ENCODE assay signal across 22 cellular contexts in genomic region chr4:37924946-37925345, GRCh38. TPM values are rescaled to one million over a fixed set of nuclear protein-coding genes. Genes with fewer than 3 reads are reported as not detected.
DNase-seq lines count a peak whose midpoint lies in the region; ATAC-seq, FAIRE-seq and TF ChIP-seq lines count a peak whose summit lies in the region.
"Had no signal": no experiment of that assay in that cellular context is flagged by ENCODE, and none has a peak within 500 bp of the region (broad histone marks: within the 10 kb centered on the region; RNA-seq: fewer than 3 reads in every experiment).

No MANE protein-coding gene starts in this region.

- H3K23me2 ChIP-seq in H9 (ENCODE audit: insufficient read length, low read depth, low read length, poor library complexity, severe bottlenecking) (no peaks in the 10 kb centered on the region), H1 (ENCODE audit: low read depth, low read length) (no peaks in the 10 kb centered on the region)

- H3K27me3 ChIP-seq in H9 (ENCODE audit: insufficient read depth, low read length): no peaks in the 10 kb centered on the region
- peaks cover 32% of the 10 kb centered on the region for H3K27me3 ChIP-seq in IMR-90 (ENCODE audit: control insufficient read depth, insufficient read depth, low read length)
- no peaks in the 10 kb centered on the region for H3K27me3 ChIP-seq in H1 (replicated peaks in 1 of 4; ENCODE audit: control insufficient read depth in 3 of 4, extremely low read depth in 1 of 4, insufficient read depth in 3 of 4, low read length in 3 of 4)
- H3K27me3 ChIP-seq in trophoblast cell (ENCODE audit: insufficient read depth, low read length): no peaks in the 10 kb centered on the region

- no peaks in the 10 kb centered on the region for H3K4me1 ChIP-seq in H9 (ENCODE audit: insufficient read depth, low read length)
- no peaks in the 10 kb centered on the region for H3K4me1 ChIP-seq in IMR-90 (ENCODE audit: control insufficient read depth, insufficient read depth, low read length)
- H3K4me1 ChIP-seq in H1 (replicated peaks in 1 of 4; ENCODE audit: control insufficient read depth in 3 of 4, insufficient read depth in 4 of 4, low read length in 3 of 4): peaks cover 0 to 3% (median 0%) of the 10 kb centered on the region in 4 experiments; a peak in 1 of 7 replicates
- H3K4me1 ChIP-seq in trophoblast cell (ENCODE audit: control insufficient read depth in 1 of 2, insufficient read depth in 2 of 2, low read length in 2 of 2): no peaks in the 10 kb centered on the region
- H3K4me1 ChIP-seq: Caco-2 had no signal

- WGBS in H9 (ENCODE audit: extremely low coverage, insufficient read length, low lambda C conversion rate): no CpG with 5 or more reads among the region's 7 CpGs
- 100% methylated on average over 1 of the region's 7 CpGs; no CpG with 5 or more reads in 1 of the 2 experiments for WGBS in IMR-90 (ENCODE audit: extremely low coverage in 2 of 2, insufficient read length in 1 of 2), 2 experiments
- WGBS in H1 (ENCODE audit: extremely low coverage in 1 of 2, insufficient coverage in 1 of 2, insufficient read length in 1 of 2, insufficient replicate concordance in 2 of 2, low coverage in 1 of 2, low lambda C conversion rate in 2 of 2, missing lambda C conversion rate in 1 of 2), 2 experiments: 70% methylated on average over 7 of the region's 7 CpGs; no CpG with 5 or more reads in 1 of the 2 experiments
- no CpG with 5 or more reads among the region's 7 CpGs for WGBS in trophoblast cell (ENCODE audit: extremely low coverage, insufficient coverage, insufficient read length)

- no peak for TF ChIP-seq POLR2A in IMR-90 (IDR thresholded peaks at IDR 0.05; ENCODE audit: low read depth, low read length)
- no peak for TF ChIP-seq POLR2A in H1 (IDR thresholded peaks at IDR 0.05; ENCODE audit: control extremely low read depth in 1 of 2, low read depth in 2 of 2, low read length in 2 of 2)

- dilution Hi-C loops in IMR-90 (cut with HindIII; ENCODE audit: low sequenced_read_pairs, unreplicated experiment): no loop called here

- H3K4me2 ChIP-seq in H9 (ENCODE audit: insufficient read depth, insufficient read length, low read length): no peak overlapping the region
- H3K4me2 ChIP-seq in IMR-90 (ENCODE audit: low read depth, low read length): no peak overlapping the region
- H3K4me2 ChIP-seq in H1 (ENCODE audit: insufficient read depth in 1 of 2, low read depth in 2 of 2, low read length in 2 of 2): peak overlapping the region in 1 of 2 experiments; percentile 5; a peak in 1 of 4 replicates
- H3K4me2 ChIP-seq in trophoblast cell (ENCODE audit: low read length): no peak overlapping the region

- TF ChIP-seq CTCF in H9 (conservative IDR thresholded peaks at IDR 0.05): no peak
- no peak for TF ChIP-seq CTCF in IMR-90 (conservative IDR thresholded peaks at IDR 0.05; ENCODE audit: low read depth, low read length)
- no peak for TF ChIP-seq CTCF in H1 (IDR thresholded peaks at IDR 0.05; ENCODE audit: control extremely low read depth in 1 of 3, insufficient read depth in 1 of 3, low read depth in 1 of 3, low read length in 3 of 3)

- H3K4me3 Mint-ChIP-seq in H9: no peak overlapping the region
- H3K4me3 Mint-ChIP-seq: CD4-positive, alpha-beta T cell; HFFc6 had no signal

- no peak overlapping the region for H3K23ac ChIP-seq in H9 (ENCODE audit: insufficient read length, low read depth, low read length)
- no peak overlapping the region for H3K23ac ChIP-seq in IMR-90 (ENCODE audit: low read depth, low read length)
- H3K23ac ChIP-seq in H1 (ENCODE audit: insufficient read length): no peak overlapping the region
- H3K23ac ChIP-seq in trophoblast cell (ENCODE audit: low read length): no peak overlapping the region

- TF ChIP-seq EP300 in H1 (IDR thresholded peaks at IDR 0.05; ENCODE audit: borderline replicate concordance in 1 of 2, low read depth in 2 of 2, low read length in 2 of 2): no peak

- H4K20me1 ChIP-seq in H9 (ENCODE audit: control insufficient read depth, insufficient read depth, insufficient read length) (no peaks in the 10 kb centered on the region), IMR-90 (ENCODE audit: insufficient read depth, low read length) (no peaks in the 10 kb centered on the region), H1 (replicated peaks in 1 of 2; ENCODE audit: control insufficient read depth in 1 of 2, insufficient read depth in 2 of 2, low read length in 2 of 2) (no peaks in the 10 kb centered on the region)

- H2BK15ac ChIP-seq in H9 (ENCODE audit: low read depth, low read length): no peak overlapping the region
- no peak overlapping the region for H2BK15ac ChIP-seq in IMR-90 (ENCODE audit: low read depth, low read length)
- H2BK15ac ChIP-seq in H1 (ENCODE audit: low read length): no peak overlapping the region

- H2AK5ac ChIP-seq in H9 (ENCODE audit: insufficient read length, low read length) (no peak overlapping the region), IMR-90 (ENCODE audit: low read depth, low read length) (no peak overlapping the region), H1 (ENCODE audit: low read depth, low read length) (no peak overlapping the region), trophoblast cell (ENCODE audit: low read length) (no peak overlapping the region)

- ATAC-seq in IMR-90 (ENCODE audit: low read depth) (no peak), HG03520 (IDR thresholded peaks at IDR 0.05; ENCODE audit: unreplicated experiment) (no peak)
- ATAC-seq: HCT116, HepG2 had no signal

- no peak for FAIRE-seq in H1 (lab: Jason Lieb, UNC)
- FAIRE-seq: D721Med, GM12892, HepG2 had no signal

- H3K9me1 ChIP-seq in IMR-90 (ENCODE audit: insufficient read depth, low read length): no peaks in the 10 kb centered on the region

- POLR2A ChIA-PET in IMR-90 (lab: Charles Lee; ENCODE audit: unreplicated experiment): no interaction called here
- POLR2A ChIA-PET in H1 (lab: Charles Lee; ENCODE audit: partially characterized antibody): no interaction called here

- H4K8ac ChIP-seq in H9 (replicated peaks; ENCODE audit: insufficient read length, low read depth, low read length) (no peak overlapping the region), IMR-90 (ENCODE audit: low read depth in 2 of 2, low read length in 2 of 2) (no peak overlapping the region), H1 (ENCODE audit: extremely low read depth, insufficient read depth, low read length) (no peak overlapping the region), trophoblast cell (ENCODE audit: low read depth, low read length) (no peak overlapping the region)

- CTCF ChIA-PET in IMR-90 (lab: Yijun Ruan, JAX) (no interaction called here), H1 (lab: Charles Lee; ENCODE audit: partially characterized antibody) (no interaction called here)

- H3K14ac ChIP-seq in H9 (ENCODE audit: insufficient read depth, low read length): peak overlapping the region; percentile 91; the same call in 1 of the 2 replicates
- no peak overlapping the region for H3K14ac ChIP-seq in IMR-90 (replicated peaks; ENCODE audit: low read depth, low read length)
- no peak overlapping the region for H3K14ac ChIP-seq in H1 (ENCODE audit: insufficient read length)
- no peak overlapping the region for H3K14ac ChIP-seq in trophoblast cell (ENCODE audit: low read length)

- H4K12ac ChIP-seq in trophoblast cell (ENCODE audit: low read depth, low read length): no peak overlapping the region

- H3K4me1 Mint-ChIP-seq in H9: peaks cover 4 to 13% of the 10 kb centered on the region in 2 experiments; a peak in 3 of 4 replicates

- 0 out of 2 replicates have a peak, but pooled peaks cover 2% of the 10 kb centered on the region for H3K27me3 Mint-ChIP-seq in H9 (ENCODE audit: low read depth)
- H3K27me3 Mint-ChIP-seq: CD4-positive, alpha-beta T cell had no signal

- H3T11ph ChIP-seq in H9 (ENCODE audit: low read length): no peak overlapping the region

- in situ Hi-C loops in IMR-90 (cut with MboI; ENCODE audit: low sequenced_read_pairs): no loop called here

- H2BK5ac ChIP-seq in H9 (ENCODE audit: insufficient read length, low read length): no peak overlapping the region
- H2BK5ac ChIP-seq in IMR-90 (ENCODE audit: low read depth, low read length, poor library complexity, severe bottlenecking): no peak overlapping the region
- no peak overlapping the region for H2BK5ac ChIP-seq in H1 (ENCODE audit: low read depth, low read length)
- H2BK5ac ChIP-seq in trophoblast cell (ENCODE audit: low read depth, low read length, poor library complexity): no peak overlapping the region

- H3K9me3 Mint-ChIP-seq in H9: no peaks in the 10 kb centered on the region
- H3K9me3 Mint-ChIP-seq: CD4-positive, alpha-beta T cell; HFFc6 had no signal

- H2AK9ac ChIP-seq in IMR-90 (replicated peaks; ENCODE audit: low read depth, low read length, poor library complexity): peak overlapping the region; percentile 52

- H2AFZ ChIP-seq in H9 (ENCODE audit: low read length) (no peak overlapping the region), IMR-90 (replicated peaks; ENCODE audit: low read length, poor library complexity) (no peak overlapping the region), H1 (ENCODE audit: low read length) (no peak overlapping the region), trophoblast cell (ENCODE audit: insufficient read depth, low read length, poor library complexity) (no peak overlapping the region)

- H3K36me3 ChIP-seq in IMR-90 (ENCODE audit: control insufficient read depth, insufficient read depth, low read length) (no peaks in the 10 kb centered on the region), H1 (ENCODE audit: control insufficient read depth in 2 of 4, insufficient read depth in 4 of 4, low read length in 3 of 4) (no peaks in the 10 kb centered on the region), trophoblast cell (ENCODE audit: control insufficient read depth in 1 of 2, insufficient read depth in 2 of 2, low read length in 2 of 2) (no peaks in the 10 kb centered on the region)

- H3K18ac ChIP-seq in H9 (ENCODE audit: insufficient read length, low read depth, low read length) (no peak overlapping the region), IMR-90 (ENCODE audit: low read depth, low read length) (no peak overlapping the region), H1 (ENCODE audit: extremely low read depth, low read length) (peak overlapping the region; percentile 36; the same call in 1 of the 2 replicates), trophoblast cell (ENCODE audit: low read length) (no peak overlapping the region)

- H4K91ac ChIP-seq in H9 (ENCODE audit: insufficient read length, low read depth, low read length) (no peak overlapping the region), IMR-90 (ENCODE audit: insufficient read depth, low read depth, low read length) (no peak overlapping the region), H1 (replicated peaks; ENCODE audit: insufficient read length, low read length) (peak overlapping the region; percentile 68), trophoblast cell (ENCODE audit: low read depth, low read length) (no peak overlapping the region)

- DNase-seq in H9: no peak
- DNase-seq in IMR-90: no peak
- DNase-seq in H1 (ENCODE audit: low read depth in 1 of 2, low spot score in 2 of 2): no peak
- no peak for DNase-seq in trophoblast cell
- DNase-seq in DMS53 treated with DMSO at 0.1 percent for 48 hours (lab: John Stamatoyannopoulos, UW; ENCODE audit: unreplicated experiment): no peak
- no peak for DNase-seq in occipital lobe (lab: John Stamatoyannopoulos, UW)
- DNase-seq: AML-193; Caco-2; CD4-positive, alpha-beta T cell; DMS79; GDM1; HFFc6; KG1 had no signal

- H2BK120ac ChIP-seq in H9 (ENCODE audit: low read depth, low read length, poor library complexity, severe bottlenecking) (no peak overlapping the region), IMR-90 (ENCODE audit: low read depth, low read length) (no peak overlapping the region), H1 (replicated peaks; ENCODE audit: low read depth, low read length) (no peak overlapping the region), trophoblast cell (ENCODE audit: insufficient read depth, low read length, poor library complexity) (no peak overlapping the region)

- H3K79me2 ChIP-seq in H9 (ENCODE audit: insufficient read depth, low read length) (no peaks in the 10 kb centered on the region), H1 (ENCODE audit: control insufficient read depth in 1 of 2, insufficient read depth in 2 of 2, low read length in 2 of 2) (no peaks in the 10 kb centered on the region), trophoblast cell (ENCODE audit: control insufficient read depth, insufficient read depth, low read length, poor library complexity) (no peaks in the 10 kb centered on the region)

- no peak overlapping the region for H2BK20ac ChIP-seq in H9 (ENCODE audit: low read depth, low read length, poor library complexity, severe bottlenecking)
- H2BK20ac ChIP-seq in IMR-90 (ENCODE audit: low read depth, low read length): no peak overlapping the region
- H2BK20ac ChIP-seq in H1 (ENCODE audit: low read length): no peak overlapping the region

- H4K5ac ChIP-seq in H9 (ENCODE audit: insufficient read length, low read depth, low read length): no peak overlapping the region
- no peak overlapping the region for H4K5ac ChIP-seq in IMR-90 (ENCODE audit: low read depth, low read length)
- H4K5ac ChIP-seq in H1 (ENCODE audit: insufficient read length, low read depth, low read length): no peak overlapping the region

- intact Hi-C loops in IMR-90 (cut with micrococcal nuclease): no loop called here

- H3K27ac ChIP-seq in H9 (ENCODE audit: insufficient read length, low read depth, low read length) (no peak overlapping the region), IMR-90 (ENCODE audit: insufficient read depth, low read length) (no peak overlapping the region), H1 (ENCODE audit: low read depth, low read length) (no peak overlapping the region), trophoblast cell (ENCODE audit: low read depth, low read length) (no peak overlapping the region)
- H3K27ac ChIP-seq: C4-2B had no signal

- no peak for TF ChIP-seq RAD21 in IMR-90 (IDR thresholded peaks at IDR 0.05; ENCODE audit: low read length)
- TF ChIP-seq RAD21 in H1 (IDR thresholded peaks at IDR 0.05 in 1 of 2, conservative IDR thresholded peaks at IDR 0.05 in 1 of 2; ENCODE audit: low read depth in 2 of 2, low read length in 2 of 2): no peak

- H3K4me3 ChIP-seq in IMR-90 (ENCODE audit: insufficient read depth, low read depth, low read length) (no peak overlapping the region), H1 (ENCODE audit: extremely low read depth in 1 of 4, insufficient read depth in 2 of 4, low read depth in 3 of 4, low read length in 4 of 4) (no peak overlapping the region), trophoblast cell (ENCODE audit: low read depth, low read length) (no peak overlapping the region)

- H3K56ac ChIP-seq in H9 (ENCODE audit: insufficient read length, low read depth, low read length) (no peak overlapping the region), IMR-90 (ENCODE audit: extremely low read depth, insufficient read depth, low read length) (no peak overlapping the region), H1 (replicated peaks; ENCODE audit: insufficient read length, low read depth, low read length) (no peak overlapping the region)

- H2BK12ac ChIP-seq in H9 (ENCODE audit: insufficient read length, low read depth, low read length) (no peak overlapping the region), H1 (ENCODE audit: low read depth, low read length) (0 out of 2 replicates have a peak overlapping the region, but pooled peaks have one; percentile 5), trophoblast cell (ENCODE audit: low read length) (no peak overlapping the region)

- no peaks in the 10 kb centered on the region for H3K36me3 Mint-ChIP-seq in H9 (ENCODE audit: insufficient read depth in 1 of 3, low read depth in 3 of 3)

- peak overlapping the region in 2 of 3 experiments; percentile 24 to 38; a peak in 2 of 7 replicates for H3K27ac Mint-ChIP-seq in H9
- H3K27ac Mint-ChIP-seq: CD4-positive, alpha-beta T cell; HFFc6 had no signal

- H3K4ac ChIP-seq in H9 (ENCODE audit: low read depth, low read length) (no peak overlapping the region), IMR-90 (ENCODE audit: low read depth, low read length) (no peak overlapping the region), H1 (replicated peaks; ENCODE audit: insufficient read length, low read depth, low read length) (no peak overlapping the region), trophoblast cell (ENCODE audit: low read depth, low read length) (no peak overlapping the region)

- H3K79me1 ChIP-seq in H9 (ENCODE audit: insufficient read depth, low read depth, low read length, poor library complexity, severe bottlenecking) (no peaks in the 10 kb centered on the region), IMR-90 (ENCODE audit: low read depth in 1 of 2, low read length in 2 of 2) (no peaks in the 10 kb centered on the region), H1 (ENCODE audit: low read depth, low read length) (no peaks in the 10 kb centered on the region), trophoblast cell (ENCODE audit: low read length) (no peaks in the 10 kb centered on the region)

- H3K9me3 ChIP-seq in H9 (ENCODE audit: control insufficient read depth, low read depth, low read length) (no peaks in the 10 kb centered on the region), IMR-90 (ENCODE audit: control insufficient read depth, insufficient read depth, low read length) (no peaks in the 10 kb centered on the region), H1 (ENCODE audit: insufficient read depth in 2 of 2, low read depth in 1 of 2, low read length in 1 of 2) (no peaks in the 10 kb centered on the region), trophoblast cell (ENCODE audit: insufficient read depth, low read depth, low read length) (no peaks in the 10 kb centered on the region)
- H3K9me3 ChIP-seq: Caco-2 had no signal

- no TSS peak for BruUV-seq in IMR-90 (replicated peaks; lab: Mats Ljungman, UMichigan)

- no peak overlapping the region for H3K9ac ChIP-seq in H9 (ENCODE audit: extremely low read depth, insufficient read length, low read length)
- H3K9ac ChIP-seq in IMR-90 (ENCODE audit: low read depth, low read length): no peak overlapping the region
- no peak overlapping the region for H3K9ac ChIP-seq in H1 (replicated peaks in 1 of 4; ENCODE audit: extremely low read depth in 1 of 4, low read depth in 3 of 4, low read length in 3 of 4)
- peak overlapping the region; percentile 2 for H3K9ac ChIP-seq in trophoblast cell (ENCODE audit: low read length)

RNA-seq across cellular contexts. Expression of gene TBC1D1, which starts 34.1 kb away (rescaled TPM):
- total RNA-seq in H9 (2021): 101 and 109 TPM in 2 replicates
- 90.3 and 104 TPM in 2 replicates for total RNA-seq in IMR-90 (2012; rRNA removed)
- polyA plus RNA-seq in IMR-90 (2012; rRNA removed): 37.0 and 42.4 TPM in 2 replicates
- 33.9 and 44.1 TPM in 2 replicates for polyA plus RNA-seq in IMR-90 (2012; cell fraction: cytosol; rRNA removed)
- 27.6 and 51.4 TPM in 2 replicates for polyA plus RNA-seq in IMR-90 (2012; cell fraction: nucleus; rRNA removed; ENCODE audit: low replicate concordance)
- total RNA-seq in H1 (2021; fragmentation: NEBNext Ultra II Directional; extraction: Animal tissue kit (Norgen Biotek cat#: 25700)): 147 and 162 TPM in 2 replicates
- polyA plus RNA-seq in H1 (2011; rRNA removed): 96.9 and 101 TPM in 2 replicates
- polyA plus RNA-seq in H1 (2011; cell fraction: cytosol; rRNA removed): 89.9 TPM
- 105 TPM for polyA plus RNA-seq in H1 (2011; cell fraction: nucleus; rRNA removed)
- 111 to 141 TPM (median 124 TPM) in 4 replicates for polyA plus RNA-seq in H1 (2012, experiment 1 of 2)
- 33.4 TPM for polyA plus RNA-seq in H1 (2012, experiment 2 of 2)
- 90.6 TPM for polyA plus RNA-seq in H1 (2013, experiment 1 of 2)
- polyA plus RNA-seq in H1 (2013, experiment 2 of 2): 93.6 TPM
- polyA minus RNA-seq in H1 (2011; rRNA and poly(A)+ RNA removed): 98.3 and 102 TPM in 2 replicates
- polyA minus RNA-seq in H1 (2011; cell fraction: cytosol; rRNA and poly(A)+ RNA removed): 73.0 TPM
- polyA minus RNA-seq in H1 (2011; cell fraction: nucleus; rRNA and poly(A)+ RNA removed): 70.9 TPM
- 148 and 163 TPM in 2 replicates for polyA plus RNA-seq in trophoblast cell (2013)
- 57.2 TPM for total RNA-seq in occipital lobe

RNA-seq across cellular contexts. Expression of gene PTTG2, which starts 35.3 kb away (rescaled TPM):
- total RNA-seq in H9 (2021): not detected in 2 replicates
- total RNA-seq in IMR-90 (2012; rRNA removed): not detected in 2 replicates
- polyA plus RNA-seq in IMR-90 (2012; rRNA removed): not detected in 2 replicates
- not detected in 2 replicates for polyA plus RNA-seq in IMR-90 (2012; cell fraction: cytosol; rRNA removed)
- not detected in 2 replicates for polyA plus RNA-seq in IMR-90 (2012; cell fraction: nucleus; rRNA removed; ENCODE audit: low replicate concordance)
- total RNA-seq in H1 (2021; fragmentation: NEBNext Ultra II Directional; extraction: Animal tissue kit (Norgen Biotek cat#: 25700)): not detected in 2 replicates
- polyA plus RNA-seq in H1 (2011; rRNA removed): not detected in 2 replicates
- polyA plus RNA-seq in H1 (2011; cell fraction: cytosol; rRNA removed): not detected
- not detected for polyA plus RNA-seq in H1 (2011; cell fraction: nucleus; rRNA removed)
- not detected in 4 replicates for polyA plus RNA-seq in H1 (2012, experiment 1 of 2)
- not detected for polyA plus RNA-seq in H1 (2012, experiment 2 of 2)
- not detected for polyA plus RNA-seq in H1 (2013, experiment 1 of 2)
- 0.07 TPM for polyA plus RNA-seq in H1 (2013, experiment 2 of 2)
- polyA minus RNA-seq in H1 (2011; rRNA and poly(A)+ RNA removed): 0.85 TPM in 1 of 2 replicates, not detected in the other
- polyA minus RNA-seq in H1 (2011; cell fraction: cytosol; rRNA and poly(A)+ RNA removed): not detected
- polyA minus RNA-seq in H1 (2011; cell fraction: nucleus; rRNA and poly(A)+ RNA removed): 1.4 TPM
- polyA plus RNA-seq in trophoblast cell (2013): not detected in 2 replicates
- not detected for total RNA-seq in occipital lobe
- total RNA-seq: Caco-2, Daoy, H4, HepG2, HFFc6 had no signal
- polyA plus RNA-seq: BJ, HepG2 had no signal
